21 cellular contexts compared by ENCODE assay signal in the genomic region with DNA sequence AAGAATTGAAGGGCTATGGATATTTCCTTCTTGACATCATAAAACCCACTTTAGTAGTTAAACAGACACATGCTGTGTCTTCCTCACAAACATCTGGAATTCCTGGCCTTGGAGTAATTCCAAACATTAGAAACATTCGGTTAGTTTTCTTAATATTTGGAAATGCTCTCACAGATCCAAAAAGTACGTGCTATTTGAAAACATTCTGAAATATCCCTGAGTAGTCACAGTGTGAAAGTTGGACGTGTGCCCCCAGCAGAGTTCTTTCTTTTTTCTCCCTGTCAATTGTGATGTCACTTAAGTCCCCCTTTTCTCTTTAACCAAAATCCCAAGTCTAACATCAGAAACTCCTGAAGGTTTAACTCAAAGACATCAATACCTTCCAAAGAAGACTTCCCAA.
DNase-seq lines count a peak whose midpoint lies in the region; ATAC-seq and TF ChIP-seq lines count a peak whose summit lies in the region.
"Had no signal": no experiment of that assay in that cellular context is flagged by ENCODE, and none has a peak within 500 bp of the region (broad histone marks: within the 10 kb centered on the region; RNA-seq: fewer than 3 reads in every experiment).

No MANE protein-coding gene starts in this region.

- no peaks in the 10 kb centered on the region for H3K36me3 ChIP-seq in uterus
- H3K36me3 ChIP-seq: BE2C had no signal

- H3K4me3 ChIP-seq in fibroblast of mammary gland (ENCODE audit: control insufficient read depth, low read depth, low read length) (no peak overlapping the region), uterus (no peak overlapping the region)

- intact Hi-C loops in Right ventricle myocardium superior (cut with DNase I) (no loop called here), Right ventricle myocardium inferior (cut with DNase I) (no loop called here), sciatic nerve (cut with DNase I) (no loop called here), uterus (cut with DNase I; ENCODE audit: low total_unique reads) (no loop called here)

- no peak for DNase-seq in Right ventricle myocardium superior
- no peak for DNase-seq in Right ventricle myocardium inferior (ENCODE audit: missing footprints)
- peak; percentile 28 for DNase-seq in fibroblast of mammary gland (ENCODE audit: low read depth)
- DNase-seq in sciatic nerve (ENCODE audit: low spot score): no peak
- DNase-seq in uterus: peak; percentile 46 to 55
- DNase-seq in nucleus accumbens (lab: John Stamatoyannopoulos, UW): no peak
- no peak for DNase-seq in NCI-H524 (lab: John Stamatoyannopoulos, UW)
- DNase-seq in caudate nucleus (lab: John Stamatoyannopoulos, UW): no peak
- DNase-seq: 8988T; BE2C; CD4-positive, alpha-beta memory T cell; GF-D8; H7; HFFc6; KBM-7; MV-4-11; NCI-H1417; NCI-H187; NCI-H226; NCI-H524 treated with DMSO at 0.1 percent for 48 hours had no signal

- no peaks in the 10 kb centered on the region for H3K4me1 ChIP-seq in uterus
- H3K4me1 ChIP-seq: BE2C had no signal

- no peaks in the 10 kb centered on the region for H3K27me3 ChIP-seq in uterus
- H3K27me3 ChIP-seq: BE2C had no signal

- no peak for TF ChIP-seq POLR2A in uterus (IDR thresholded peaks at IDR 0.05)

- TF ChIP-seq CTCF in fibroblast of mammary gland (conservative IDR thresholded peaks at IDR 0.05; ENCODE audit: control insufficient read depth, insufficient read depth, low read depth, low read length): no peak
- no peak for TF ChIP-seq CTCF in uterus (IDR thresholded peaks at IDR 0.05)

- no peaks in the 10 kb centered on the region for H3K9me3 ChIP-seq in uterus
- H3K9me3 ChIP-seq: BE2C had no signal

- ATAC-seq in Right ventricle myocardium superior (ENCODE audit: poor library complexity): peak; percentile 28
- no peak for ATAC-seq in Right ventricle myocardium inferior
- peak; percentile 76 for ATAC-seq in sciatic nerve
- ATAC-seq: HepG2 had no signal

- H3K27ac ChIP-seq in uterus: peak overlapping the region; percentile 8 to 54
- no peak overlapping the region for H3K27ac ChIP-seq in caudate nucleus (ENCODE audit: low read depth, low read length)

Comparison
In these comparisons a context has a peak if more than half of its experiments do, and no peak if none do; other contexts are left out.
1. DNase-seq: peak in fibroblast of mammary gland (single experiment) and uterus (2 of 2); none in Right ventricle myocardium superior (single experiment), Right ventricle myocardium inferior (single experiment), sciatic nerve (single experiment), nucleus accumbens (0 of 56), NCI-H524 (0 of 2) and caudate nucleus (0 of 61).